In the genomic region with DNA sequence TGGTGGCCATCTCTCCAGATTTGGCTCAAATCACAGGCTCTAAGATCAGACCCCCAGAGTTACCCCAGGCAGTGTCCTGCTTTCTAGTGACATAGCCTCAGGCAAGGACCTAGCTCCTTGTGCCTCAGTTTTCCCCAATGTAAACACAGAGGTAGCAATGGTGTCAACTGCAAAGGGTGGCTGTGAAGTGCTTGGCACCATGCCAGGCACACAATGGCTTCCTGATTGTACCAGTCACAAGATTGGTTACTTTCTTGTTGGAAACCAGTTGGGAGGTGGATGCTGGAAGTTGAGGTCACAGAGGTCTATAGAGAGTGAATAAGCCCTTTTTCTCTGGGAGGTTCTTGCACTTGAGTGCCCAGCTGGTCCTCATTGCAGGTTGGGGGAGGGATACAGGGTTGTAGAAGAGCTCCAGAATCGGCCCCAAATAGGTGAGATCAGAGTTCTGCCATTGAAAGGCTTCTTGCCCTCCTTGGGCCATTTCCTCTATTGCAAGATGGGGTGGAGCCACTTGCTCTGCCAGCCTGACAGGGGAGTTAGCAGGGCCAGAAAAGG, we compare ENCODE assay signal across 26 cellular contexts. TPM values are rescaled to one million over a fixed set of nuclear protein-coding genes. Genes with fewer than 3 reads are reported as not detected.
A peak's percentile ranks its signal among the peaks of the same experiment; 100 is the strongest.
DNase-seq lines count a peak whose midpoint lies in the region; ATAC-seq and TF ChIP-seq lines count a peak whose summit lies in the region.
"Had no signal": no experiment of that assay in that cellular context is flagged by ENCODE, and none has a peak within 500 bp of the region (broad histone marks: within the 10 kb centered on the region; RNA-seq: fewer than 3 reads in every experiment).

No MANE protein-coding gene starts in this region.

- peaks cover 14% of the 10 kb centered on the region for H3K4me1 ChIP-seq in osteoblast (ENCODE audit: insufficient read depth, low read length)

- ATAC-seq in HG02970 (IDR thresholded peaks at IDR 0.05; ENCODE audit: low FRiP score, unreplicated experiment) = no peak
- ATAC-seq in GM21576 (IDR thresholded peaks at IDR 0.05; ENCODE audit: unreplicated experiment) = no peak
- ATAC-seq: GM12878; heart right ventricle; Right ventricle myocardium inferior; stimulated activated memory B cell treated with anti-CD40 and anti-IgM and Interleukin-4, amounts not matched to agents 10 μg/mL and 1 μg/mL and 100 μg/mL, for 72 hours had no signal

- H3K4me1 Mint-ChIP-seq in brain = peaks cover 24% of the 10 kb centered on the region

- H3K79me2 ChIP-seq in osteoblast (ENCODE audit: insufficient read depth, low read length) = peaks cover 24% of the 10 kb centered on the region

- no peaks in the 10 kb centered on the region for H3K9me3 ChIP-seq in osteoblast (ENCODE audit: low read depth, low read length)
- H3K9me3 ChIP-seq: HAP-1, spleen, suprapubic skin had no signal

- no peak for TF ChIP-seq EP300 in Ishikawa (IDR thresholded peaks at IDR 0.05; ENCODE audit: borderline replicate concordance)

- peaks cover 4% of the 10 kb centered on the region for H3K36me3 ChIP-seq in osteoblast (ENCODE audit: insufficient read depth, low read length)
- H3K36me3 ChIP-seq: suprapubic skin had no signal

- peaks cover 0 to 8% (median 7%) of the 10 kb centered on the region in 5 experiments for H3K9me3 Mint-ChIP-seq in brain
- H3K9me3 Mint-ChIP-seq: activated B cell treated with CpG ODN at 0.5 μM for 24 hours; activated naive CD8-positive, alpha-beta T cell treated with anti-CD3 and anti-CD28 coated beads, Interleukin-2, amount 10 ng/mL, durations not matched to agents 7 days and 5 days; activated T-helper 2 cell treated with anti-CD3 and anti-CD28 coated beads, Interferon-gamma antibody, Interleukin-2, Interleukin-4, amounts not matched to agents 10 μg/mL and 5 μg/mL and 100 μg/mL, durations not matched to agents 14 hours and 24 hours and 36 hours; stimulated activated memory B cell treated with anti-CD40 and anti-IgM and Interleukin-4, amounts not matched to agents 10 μg/mL and 1 μg/mL and 100 μg/mL, for 72 hours had no signal

- no peak overlapping the region for H3K4me2 ChIP-seq in osteoblast (ENCODE audit: insufficient read depth, low read length)
- H3K4me2 ChIP-seq: BLaER1 had no signal

- TF ChIP-seq CTCF in brain (conservative IDR thresholded peaks at IDR 0.05) (no peak), osteoblast (IDR thresholded peaks at IDR 0.05; ENCODE audit: extremely low read depth, low read depth, low read length) (no peak)

- H3K27ac Mint-ChIP-seq in brain = peak overlapping the region in 1 of 5 experiments; percentile 20
- H3K27ac Mint-ChIP-seq: activated B cell treated with CpG ODN at 0.5 μM for 24 hours; activated naive CD8-positive, alpha-beta T cell treated with anti-CD3 and anti-CD28 coated beads, Interleukin-2, amount 10 ng/mL, durations not matched to agents 7 days and 5 days; activated T-helper 2 cell treated with anti-CD3 and anti-CD28 coated beads, Interferon-gamma antibody, Interleukin-2, Interleukin-4, amounts not matched to agents 10 μg/mL and 5 μg/mL and 100 μg/mL, durations not matched to agents 14 hours and 24 hours and 36 hours; stimulated activated memory B cell treated with anti-CD40 and anti-IgM and Interleukin-4, amounts not matched to agents 10 μg/mL and 1 μg/mL and 100 μg/mL, for 72 hours had no signal

- H3K27me3 Mint-ChIP-seq in brain = no peaks in the 10 kb centered on the region
- H3K27me3 Mint-ChIP-seq: activated B cell treated with CpG ODN at 0.5 μM for 24 hours; stimulated activated memory B cell treated with anti-CD40 and anti-IgM and Interleukin-4, amounts not matched to agents 10 μg/mL and 1 μg/mL and 100 μg/mL, for 72 hours had no signal

- peak overlapping the region in 4 of 5 experiments; percentile 20 to 68 (median 57) for H3K4me3 Mint-ChIP-seq in brain
- H3K4me3 Mint-ChIP-seq: activated B cell treated with CpG ODN at 0.5 μM for 24 hours; activated naive CD8-positive, alpha-beta T cell treated with anti-CD3 and anti-CD28 coated beads, Interleukin-2, amount 10 ng/mL, durations not matched to agents 7 days and 5 days; stimulated activated memory B cell treated with anti-CD40 and anti-IgM and Interleukin-4, amounts not matched to agents 10 μg/mL and 1 μg/mL and 100 μg/mL, for 72 hours had no signal

- no peak overlapping the region for H3K4me3 ChIP-seq in osteoblast (ENCODE audit: insufficient read depth, low read length)
- H3K4me3 ChIP-seq: BLaER1, GM12878, HAP-1, heart right ventricle, spleen, suprapubic skin had no signal

- H3K27ac ChIP-seq in osteoblast (ENCODE audit: low read depth, low read length) = no peak overlapping the region
- H3K27ac ChIP-seq: BLaER1, heart right ventricle, spleen, suprapubic skin had no signal

- TF ChIP-seq RAD21 in Ishikawa (IDR thresholded peaks at IDR 0.05; ENCODE audit: low read depth) = no peak

- DNase-seq in NCI-H345 (lab: John Stamatoyannopoulos, UW) (peak; percentile 11), NCI-H345 treated with DMSO at 0.1 percent for 48 hours (lab: John Stamatoyannopoulos, UW; ENCODE audit: unreplicated experiment) (no peak), osteoblast (ENCODE audit: insufficient read length, low spot score, missing footprints) (peak; percentile 56), GF-D8 (lab: John Stamatoyannopoulos, UW) (no peak)
- DNase-seq: activated B cell treated with CpG ODN at 0.5 μM for 24 hours; activated CD4-positive, alpha-beta T cell treated with anti-CD3 and anti-CD28 coated beads, Interleukin-2, amount 50 U/mL, for 48 hours; activated naive CD8-positive, alpha-beta T cell treated with anti-CD3 and anti-CD28 coated beads, Interleukin-2, amount 10 ng/mL, durations not matched to agents 7 days and 5 days; cerebellar nuclear complex; heart right ventricle; mesendoderm; NCI-H526 treated with DMSO at 0.1 percent for 48 hours; spleen; stimulated activated CD4-positive, alpha-beta T cell treated with anti-CD3 and anti-CD28 coated beads, Interleukin-2, amount 100 ng/mL, for 48 hours; T-helper 9 cell had no signal

- peaks cover 15% of the 10 kb centered on the region for H4K20me1 ChIP-seq in osteoblast (ENCODE audit: insufficient read depth, low read length)

- peaks cover 12% of the 10 kb centered on the region for H3K36me3 Mint-ChIP-seq in brain
- H3K36me3 Mint-ChIP-seq: stimulated activated memory B cell treated with anti-CD40 and anti-IgM and Interleukin-4, amounts not matched to agents 10 μg/mL and 1 μg/mL and 100 μg/mL, for 72 hours had no signal

- no peak overlapping the region for H2AFZ ChIP-seq in osteoblast (ENCODE audit: low read length)

- no peaks in the 10 kb centered on the region for H3K27me3 ChIP-seq in osteoblast (ENCODE audit: insufficient read depth, low read length)
- H3K27me3 ChIP-seq: BLaER1, heart right ventricle, spleen, suprapubic skin had no signal

TF ChIP-seq in Ishikawa, 13 proteins besides CTCF, POLR2A, EP300 and RAD21:
- peak; percentile 65 for TF ChIP-seq NFIC (IDR thresholded peaks at IDR 0.05)
- TF ChIP-seq, protein P1, sequence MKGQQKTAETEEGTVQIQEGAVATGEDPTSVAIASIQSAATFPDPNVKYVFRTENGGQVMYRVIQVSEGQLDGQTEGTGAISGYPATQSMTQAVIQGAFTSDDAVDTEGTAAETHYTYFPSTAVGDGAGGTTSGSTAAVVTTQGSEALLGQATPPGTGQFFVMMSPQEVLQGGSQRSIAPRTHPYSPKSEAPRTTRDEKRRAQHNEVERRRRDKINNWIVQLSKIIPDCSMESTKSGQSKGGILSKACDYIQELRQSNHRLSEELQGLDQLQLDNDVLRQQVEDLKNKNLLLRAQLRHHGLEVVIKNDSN (IDR thresholded peaks at IDR 0.05) = no peak
TF ChIP-seq in Ishikawa: peak in this region for 1.

RNA-seq across cellular contexts. Expression of gene STKLD1, which starts 2.3 kb away (rescaled TPM):
- 5.8 TPM for polyA plus RNA-seq in brain (ENCODE audit: insufficient read depth, low read depth, low replicate concordance)
- 0.72 and 1.2 TPM in 2 replicates for total RNA-seq in osteoblast
- total RNA-seq: omental fat pad had no signal

RNA-seq across cellular contexts. Expression of gene SURF4, which starts 2.6 kb away (rescaled TPM):
- polyA plus RNA-seq in brain (ENCODE audit: insufficient read depth, low read depth, low replicate concordance) = 128 TPM
- 366 and 392 TPM in 2 replicates for total RNA-seq in osteoblast

RNA-seq across cellular contexts. Expression of gene SURF2, which starts 22.1 kb away (rescaled TPM):
- 75.0 TPM for polyA plus RNA-seq in brain (ENCODE audit: insufficient read depth, low read depth, low replicate concordance)
- 10.3 and 15.2 TPM in 2 replicates for total RNA-seq in osteoblast

RNA-seq across cellular contexts. Expression of gene SURF1, which starts 22.2 kb away (rescaled TPM):
- 104 TPM for polyA plus RNA-seq in brain (ENCODE audit: insufficient read depth, low read depth, low replicate concordance)
- 21.0 and 24.8 TPM in 2 replicates for total RNA-seq in osteoblast

RNA-seq across cellular contexts. Expression of gene RPL7A, which starts 30.5 kb away (rescaled TPM):
- 5,503 TPM for polyA plus RNA-seq in brain (ENCODE audit: insufficient read depth, low read depth, low replicate concordance)
- total RNA-seq in osteoblast = 1,638 and 1,763 TPM in 2 replicates

Comparison
In these comparisons a context has a peak if more than half of its experiments do, and no peak if none do; other contexts are left out.
1. DNase-seq: peak in NCI-H345 (single experiment) and osteoblast (single experiment); none in NCI-H345 treated with DMSO at 0.1 percent for 48 hours (single experiment) and GF-D8 (single experiment).